Comparison of ENCODE assay signal across 9 cellular contexts in the genomic region with DNA sequence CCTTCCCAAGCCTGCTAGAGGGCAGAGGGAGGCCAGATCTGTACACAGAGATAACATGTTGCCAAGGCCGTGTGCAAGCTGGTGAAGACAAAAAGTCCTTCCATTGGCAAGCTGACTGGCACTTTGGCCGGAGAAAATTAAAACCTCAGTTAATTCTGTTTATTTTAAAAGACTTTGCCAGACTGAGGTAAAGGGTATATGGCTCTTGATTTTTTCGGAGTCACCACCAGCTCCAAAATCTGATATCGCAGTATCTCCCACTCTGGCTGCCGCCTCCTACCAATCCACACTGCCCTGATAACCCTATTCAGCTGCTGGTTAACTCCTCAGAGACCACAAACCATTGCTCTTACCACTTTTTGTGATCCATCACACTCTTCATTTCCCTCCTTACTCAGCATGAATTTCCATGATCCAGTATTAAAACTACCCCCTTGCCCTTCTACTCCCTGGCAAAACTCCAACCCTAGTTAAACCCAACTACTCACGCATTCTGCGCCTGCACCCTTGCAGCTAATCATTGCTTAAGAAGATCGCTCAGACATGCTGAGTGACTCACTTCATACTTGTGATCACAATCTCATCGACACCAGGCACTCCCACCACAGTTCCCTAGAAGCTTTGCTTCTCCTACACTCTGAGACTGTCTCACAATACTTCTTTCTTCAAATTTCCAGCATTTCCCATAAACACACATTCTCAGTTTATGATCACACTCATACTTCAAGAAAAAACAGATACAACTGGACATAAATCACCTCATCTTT. TPM values are rescaled to one million over a fixed set of nuclear protein-coding genes. Genes with fewer than 3 reads are reported as not detected.
DNase-seq lines count a peak whose midpoint lies in the region; ATAC-seq, FAIRE-seq and TF ChIP-seq lines count a peak whose summit lies in the region.
"Had no signal": no experiment of that assay in that cellular context is flagged by ENCODE, and none has a peak within 500 bp of the region (broad histone marks: within the 10 kb centered on the region; RNA-seq: fewer than 3 reads in every experiment).

No MANE protein-coding gene starts in this region.

- H3K36me3 Mint-ChIP-seq in activated CD4-positive, alpha-beta memory T cell treated with anti-CD3 and anti-CD28 coated beads for 36 hours: peaks cover 3% of the 10 kb centered on the region
- H3K36me3 Mint-ChIP-seq in activated CD4-positive, alpha-beta memory T cell treated with anti-CD3 and anti-CD28 coated beads, Interleukin-2, amount 10 ng/mL, durations not matched to agents 7 days and 5 days (ENCODE audit: low read depth): peaks cover 11% of the 10 kb centered on the region
- H3K36me3 Mint-ChIP-seq in central memory CD8-positive, alpha-beta T cell (ENCODE audit: insufficient read depth): peaks cover 5% of the 10 kb centered on the region

- H3K9me3 ChIP-seq in SK-N-SH: no peaks in the 10 kb centered on the region
- H3K9me3 ChIP-seq in HepG2 (ENCODE audit: low read length): no peaks in the 10 kb centered on the region

- H3K4me2 ChIP-seq in SK-N-SH: peak overlapping the region; percentile 88
- H3K4me2 ChIP-seq in HepG2 (ENCODE audit: low read depth, low read length): peak overlapping the region; percentile 67

- H3K79me2 ChIP-seq in SK-N-SH (ENCODE audit: insufficient read depth): peaks cover 12% of the 10 kb centered on the region; the same call in 1 of the 2 replicates
- H3K79me2 ChIP-seq in HepG2 (ENCODE audit: insufficient read depth, low read length): no peaks in the 10 kb centered on the region

- H3K9ac ChIP-seq in SK-N-SH: peak overlapping the region; percentile 85
- 0 out of 2 replicates have a peak overlapping the region, but pooled peaks have one; percentile 7 for H3K9ac ChIP-seq in HepG2 (ENCODE audit: insufficient read depth, low read depth, low read length)

- peak; percentile 58 for DNase-seq in activated CD4-positive, alpha-beta memory T cell treated with anti-CD3 and anti-CD28 coated beads for 36 hours
- DNase-seq in activated CD4-positive, alpha-beta memory T cell treated with anti-CD3 and anti-CD28 coated beads, Interleukin-2, amount 10 ng/mL, durations not matched to agents 7 days and 5 days: no peak
- DNase-seq in SK-N-SH (peak; percentile 65), HepG2 (ENCODE audit: low spot score) (peak; percentile 74), NCI-H1694 (lab: John Stamatoyannopoulos, UW) (no peak)
- no peak for DNase-seq in central memory CD8-positive, alpha-beta T cell (ENCODE audit: low spot score in 2 of 2)
- DNase-seq in stimulated activated naive CD8-positive, alpha-beta T cell treated with anti-CD3 and anti-CD28 coated beads, Interleukin-15, Interleukin-2, amounts not matched to agents 100 U/mL and 50 U/mL, for 24 hours: peak; percentile 62

- in situ Hi-C loops in HepG2 (cut with HindIII; ENCODE audit: extremely low pct_ligation_motif_present, low pct_unique_long_range_greater_than_20kb): no loop called here

- H4K20me1 ChIP-seq in SK-N-SH (ENCODE audit: insufficient read depth) (no peaks in the 10 kb centered on the region), HepG2 (ENCODE audit: insufficient read depth, low read length) (no peaks in the 10 kb centered on the region)

- no peak for TF ChIP-seq POLR2A in HepG2 (IDR thresholded peaks at IDR 0.05; ENCODE audit: insufficient read depth in 1 of 2, low read depth in 2 of 2, low read length in 2 of 2)

- no peak for FAIRE-seq in HepG2 (lab: Jason Lieb, UNC)
- FAIRE-seq: colon had no signal

- peaks cover 33% of the 10 kb centered on the region for H3K4me1 Mint-ChIP-seq in activated CD4-positive, alpha-beta memory T cell treated with anti-CD3 and anti-CD28 coated beads for 36 hours (ENCODE audit: low read depth)
- H3K4me1 Mint-ChIP-seq in activated CD4-positive, alpha-beta memory T cell treated with anti-CD3 and anti-CD28 coated beads, Interleukin-2, amount 10 ng/mL, durations not matched to agents 7 days and 5 days: peaks cover 34% of the 10 kb centered on the region
- H3K4me1 Mint-ChIP-seq in central memory CD8-positive, alpha-beta T cell: peaks cover 19% of the 10 kb centered on the region

- TF ChIP-seq EP300 in SK-N-SH (IDR thresholded peaks at IDR 0.05; ENCODE audit: borderline replicate concordance in 1 of 2, low read depth in 1 of 2, low read length in 1 of 2) (peak; percentile 17 to 82; a peak in 3 of 4 replicates), HepG2 (IDR thresholded peaks at IDR 0.05; ENCODE audit: low read depth in 2 of 2, low read length in 2 of 2) (no peak), HepG2 (CRISPR knock-in tag; IDR thresholded peaks at IDR 0.05; ENCODE audit: borderline replicate concordance) (no peak)

- H3F3A ChIP-seq in SK-N-SH (replicated peaks; ENCODE audit: insufficient read depth): peaks cover 39% of the 10 kb centered on the region

- BruUV-seq in HepG2 (replicated peaks; lab: Mats Ljungman, UMichigan): no TSS peak

- no peaks in the 10 kb centered on the region for H3K9me3 Mint-ChIP-seq in activated CD4-positive, alpha-beta memory T cell treated with anti-CD3 and anti-CD28 coated beads for 36 hours
- H3K9me3 Mint-ChIP-seq in activated CD4-positive, alpha-beta memory T cell treated with anti-CD3 and anti-CD28 coated beads, Interleukin-2, amount 10 ng/mL, durations not matched to agents 7 days and 5 days: no peaks in the 10 kb centered on the region
- no peaks in the 10 kb centered on the region for H3K9me3 Mint-ChIP-seq in central memory CD8-positive, alpha-beta T cell

- 6% methylated on average over 9 of the region's 9 CpGs for WGBS in SK-N-SH (ENCODE audit: low lambda C conversion rate)
- 56% methylated on average over 9 of the region's 9 CpGs for WGBS in HepG2 (ENCODE audit: low lambda C conversion rate)

- H3K36me3 ChIP-seq in SK-N-SH (replicated peaks in 1 of 2; ENCODE audit: control insufficient read depth in 1 of 2, insufficient read depth in 2 of 2, low read length in 1 of 2) (no peaks in the 10 kb centered on the region), HepG2 (replicated peaks in 1 of 2; ENCODE audit: control insufficient read depth in 1 of 2, insufficient read depth in 2 of 2, low read length in 2 of 2) (no peaks in the 10 kb centered on the region)

- peak overlapping the region; percentile 90 to 99 for H3K27ac ChIP-seq in SK-N-SH (ENCODE audit: low read depth in 2 of 2, low read length in 1 of 2)
- peak overlapping the region; percentile 4 for H3K27ac ChIP-seq in HepG2 (ENCODE audit: extremely low read length, insufficient read depth, low read length)

- CTCF ChIA-PET in activated CD4-positive, alpha-beta memory T cell treated with anti-CD3 and anti-CD28 coated beads for 36 hours (lab: Charles Lee): interaction anchor here (1.0 to 2.6 kb wide), 11 partner anchors 11 to 390 kb away, joined by 3 to 18 read pairs (median 4); a partner anchor contains a TSS
- CTCF ChIA-PET in activated CD4-positive, alpha-beta memory T cell treated with anti-CD3 and anti-CD28 coated beads, Interleukin-2, amount 10 ng/mL, durations not matched to agents 7 days and 5 days (lab: Charles Lee): interaction anchor here (0.9 to 2.1 kb wide), 4 partner anchors 13 to 390 kb away, joined by 3 to 11 read pairs (median 6); no protein-coding TSS in a partner anchor
- CTCF ChIA-PET in SK-N-SH (lab: Yijun Ruan, JAX): interaction anchor here (1.0 to 1.9 kb wide), 11 partner anchors 10 to 389 kb away, joined by 3 to 19 read pairs (median 4); no protein-coding TSS in a partner anchor
- CTCF ChIA-PET in HepG2 (lab: Yijun Ruan, JAX; ENCODE audit: low intra/inter-chr PET ratio, low total read pairs): no interaction called here

- peak overlapping the region; percentile 31 for H3K27ac Mint-ChIP-seq in activated CD4-positive, alpha-beta memory T cell treated with anti-CD3 and anti-CD28 coated beads for 36 hours
- no peak overlapping the region for H3K27ac Mint-ChIP-seq in activated CD4-positive, alpha-beta memory T cell treated with anti-CD3 and anti-CD28 coated beads, Interleukin-2, amount 10 ng/mL, durations not matched to agents 7 days and 5 days
- peak overlapping the region; percentile 12 for H3K27ac Mint-ChIP-seq in central memory CD8-positive, alpha-beta T cell (ENCODE audit: low read depth)

- POLR2A ChIA-PET in activated CD4-positive, alpha-beta memory T cell treated with anti-CD3 and anti-CD28 coated beads for 36 hours (lab: Charles Lee): interaction anchor here (0.8 to 1.0 kb wide), 3 partner anchors 26 to 99 kb away, joined by 3 read pairs; a partner anchor contains a TSS
- POLR2A ChIA-PET in activated CD4-positive, alpha-beta memory T cell treated with anti-CD3 and anti-CD28 coated beads, Interleukin-2, amount 10 ng/mL, durations not matched to agents 7 days and 5 days (lab: Charles Lee): interaction anchor here (0.8 to 0.9 kb wide), 4 partner anchors 14 to 99 kb away, joined by 3 read pairs; a partner anchor contains a TSS
- POLR2A ChIA-PET in SK-N-SH (lab: Yijun Ruan, JAX) (interaction anchor here (1.1 kb wide), 1 partner anchor 99 kb away, joined by 6 read pairs; a partner anchor contains a TSS), HepG2 (lab: Yijun Ruan, JAX) (interaction anchor here (0.8 to 1.3 kb wide), 6 partner anchors 18 to 99 kb away, joined by 3 to 4 read pairs (median 4); a partner anchor contains a TSS)

- TF ChIP-seq RAD21 in SK-N-SH (IDR thresholded peaks at IDR 0.05; ENCODE audit: low read length) (no peak), HepG2 (CRISPR knock-in tag; IDR thresholded peaks at IDR 0.05) (no peak)

- H2AFZ ChIP-seq in SK-N-SH (ENCODE audit: low read depth) (0 out of 2 replicates have a peak overlapping the region, but pooled peaks have one; percentile 15), HepG2 (ENCODE audit: low read length) (no peak overlapping the region)

- H3K4me1 ChIP-seq in SK-N-SH (ENCODE audit: control insufficient read depth in 1 of 2, insufficient read depth in 2 of 2, low read depth in 1 of 2, low read length in 1 of 2) (peaks cover 10 to 29% of the 10 kb centered on the region in 2 experiments; a peak in 3 of 4 replicates), HepG2 (ENCODE audit: insufficient read depth, low read length) (peaks cover 50% of the 10 kb centered on the region)

- no peaks in the 10 kb centered on the region for H3K27me3 Mint-ChIP-seq in activated CD4-positive, alpha-beta memory T cell treated with anti-CD3 and anti-CD28 coated beads for 36 hours
- no peaks in the 10 kb centered on the region for H3K27me3 Mint-ChIP-seq in activated CD4-positive, alpha-beta memory T cell treated with anti-CD3 and anti-CD28 coated beads, Interleukin-2, amount 10 ng/mL, durations not matched to agents 7 days and 5 days
- no peaks in the 10 kb centered on the region for H3K27me3 Mint-ChIP-seq in central memory CD8-positive, alpha-beta T cell

- H3K4me3 ChIP-seq in SK-N-SH (ENCODE audit: low read depth in 2 of 2, low read length in 1 of 2) (peak overlapping the region; percentile 26 to 48; a peak in 3 of 4 replicates), HepG2 (replicated peaks in 1 of 3; ENCODE audit: insufficient read depth in 1 of 3, low read depth in 2 of 3, low read length in 3 of 3) (peak overlapping the region in 1 of 3 experiments; percentile 29; a peak in 1 of 6 replicates)

- TF ChIP-seq CTCF in SK-N-SH (IDR thresholded peaks at IDR 0.05): no peak
- 0 out of 2 replicates have a peak, but pooled peaks have one; percentile 9 for TF ChIP-seq CTCF in HepG2 (CRISPR knock-in tag; IDR thresholded peaks at IDR 0.05)

- H3K27me3 ChIP-seq in SK-N-SH (ENCODE audit: insufficient read depth) (no peaks in the 10 kb centered on the region), HepG2 (ENCODE audit: control insufficient read depth in 1 of 2, insufficient read depth in 2 of 2, low read length in 2 of 2) (no peaks in the 10 kb centered on the region)

- peak; percentile 34 for ATAC-seq in central memory CD8-positive, alpha-beta T cell (replicated peaks; ENCODE audit: extremely low read depth, poor library complexity, severe bottlenecking)
- ATAC-seq in HepG2 (peak; percentile 85), GM21529 (IDR thresholded peaks at IDR 0.05; ENCODE audit: unreplicated experiment) (no peak)
- ATAC-seq in stimulated activated naive CD8-positive, alpha-beta T cell treated with anti-CD3 and anti-CD28 coated beads, Interleukin-15, Interleukin-2, amounts not matched to agents 100 U/mL and 50 U/mL, for 24 hours: peak; percentile 89

- no peaks in the 10 kb centered on the region for H3K9me2 ChIP-seq in SK-N-SH

- H3K4me3 Mint-ChIP-seq in activated CD4-positive, alpha-beta memory T cell treated with anti-CD3 and anti-CD28 coated beads for 36 hours: no peak overlapping the region
- no peak overlapping the region for H3K4me3 Mint-ChIP-seq in activated CD4-positive, alpha-beta memory T cell treated with anti-CD3 and anti-CD28 coated beads, Interleukin-2, amount 10 ng/mL, durations not matched to agents 7 days and 5 days
- H3K4me3 Mint-ChIP-seq in central memory CD8-positive, alpha-beta T cell: peak overlapping the region; percentile 12

- intact Hi-C loops in activated CD4-positive, alpha-beta memory T cell treated with anti-CD3 and anti-CD28 coated beads for 36 hours (cut with micrococcal nuclease): loop anchor here (10.0 kb wide), 1 partner anchor 1133 kb away; no protein-coding TSS in a partner anchor
- intact Hi-C loops in HepG2 (cut with micrococcal nuclease; ENCODE audit: unreplicated experiment): no loop called here

RNA-seq across cellular contexts. Expression of a gene that starts 5.8 kb away (rescaled TPM):
- 10 to 100 TPM; 54.9 to 57.1 TPM for total RNA-seq in activated CD4-positive, alpha-beta memory T cell treated with anti-CD3 and anti-CD28 coated beads for 36 hours
- total RNA-seq in activated CD4-positive, alpha-beta memory T cell treated with anti-CD3 and anti-CD28 coated beads, Interleukin-2, amount 10 ng/mL, durations not matched to agents 7 days and 5 days: 10 to 100 TPM; 76.0 to 76.1 TPM
- 12.1 and 14.3 TPM in 2 replicates for polyA plus RNA-seq in SK-N-SH (2012; rRNA removed)
- polyA plus RNA-seq in SK-N-SH (2012; cell fraction: cytosol; rRNA removed): 13.1 and 13.4 TPM in 2 replicates
- polyA plus RNA-seq in SK-N-SH (2012; cell fraction: nucleus; rRNA removed): 10.3 and 13.2 TPM in 2 replicates
- 20.1 and 23.8 TPM in 2 replicates for total RNA-seq in HepG2 (2016; rRNA removed; fragmentation: Illumina TruSeq; extraction: Trizol)
- 2.1 and 2.7 TPM in 2 replicates for total RNA-seq in HepG2 (2016; cell fraction: cytosol; rRNA removed; fragmentation: Illumina TruSeq; extraction: Trizol; ENCODE audit: low read depth)
- total RNA-seq in HepG2 (2016; cell fraction: insoluble cytoplasmic fraction; rRNA removed; fragmentation: Illumina TruSeq; extraction: Trizol): 19.9 and 23.3 TPM in 2 replicates
- total RNA-seq in HepG2 (2016; cell fraction: membrane; rRNA removed; fragmentation: Illumina TruSeq; extraction: Trizol): 9.2 and 10.4 TPM in 2 replicates
- 29.0 and 33.5 TPM in 2 replicates for total RNA-seq in HepG2 (2016; cell fraction: nucleus; rRNA removed; fragmentation: Illumina TruSeq; extraction: Trizol)
- 12.7 and 13.4 TPM in 2 replicates for polyA plus RNA-seq in HepG2 (2011; rRNA removed)
- 9.5 and 11.8 TPM in 2 replicates for polyA plus RNA-seq in HepG2 (2011; cell fraction: cytosol; rRNA removed)
- 12.8 and 14.2 TPM in 2 replicates for polyA plus RNA-seq in HepG2 (2011; cell fraction: nucleus; rRNA removed)
- polyA plus RNA-seq in HepG2 (2012): 13.8 and 16.0 TPM in 2 replicates
- 1.2 and 1.4 TPM in 2 replicates for polyA plus RNA-seq in HepG2 (2016; cell fraction: cytosol; fragmentation: Illumina TruSeq; extraction: Trizol; ENCODE audit: low read depth)
- polyA plus RNA-seq in HepG2 (2016; cell fraction: insoluble cytoplasmic fraction; fragmentation: Illumina TruSeq; extraction: Trizol; ENCODE audit: low read depth): 15.8 and 16.0 TPM in 2 replicates
- polyA plus RNA-seq in HepG2 (2016; cell fraction: membrane; fragmentation: Illumina TruSeq; extraction: Trizol; ENCODE audit: low read depth): 3.3 and 3.6 TPM in 2 replicates
- 30.8 and 34.1 TPM in 2 replicates for polyA plus RNA-seq in HepG2 (2016; cell fraction: nucleus; fragmentation: Illumina TruSeq; extraction: Trizol; ENCODE audit: insufficient read depth, low read depth)
- polyA minus RNA-seq in HepG2 (2011; rRNA and poly(A)+ RNA removed; ENCODE audit: low replicate concordance): 29.5 and 115 TPM in 2 replicates
- polyA minus RNA-seq in HepG2 (2011; cell fraction: cytosol; rRNA and poly(A)+ RNA removed): 25.9 and 34.1 TPM in 2 replicates
- polyA minus RNA-seq in HepG2 (2011; cell fraction: nucleus; rRNA and poly(A)+ RNA removed): 43.4 and 52.2 TPM in 2 replicates

RNA-seq across cellular contexts. Expression of a gene that starts 57.7 kb away (rescaled TPM):
- total RNA-seq in activated CD4-positive, alpha-beta memory T cell treated with anti-CD3 and anti-CD28 coated beads for 36 hours: under 1 TPM; 0.52 to 0.80 TPM
- total RNA-seq in activated CD4-positive, alpha-beta memory T cell treated with anti-CD3 and anti-CD28 coated beads, Interleukin-2, amount 10 ng/mL, durations not matched to agents 7 days and 5 days: not detected
- polyA plus RNA-seq in SK-N-SH (2012; rRNA removed) (1.2 and 3.1 TPM in 2 replicates), HepG2 (2011; rRNA removed) (5.3 and 6.4 TPM in 2 replicates)
- polyA plus RNA-seq in SK-N-SH (2012; cell fraction: cytosol; rRNA removed): 1.5 and 3.4 TPM in 2 replicates
- polyA plus RNA-seq in SK-N-SH (2012; cell fraction: nucleus; rRNA removed): 6.3 and 7.7 TPM in 2 replicates
- total RNA-seq in HepG2 (2016; rRNA removed; fragmentation: Illumina TruSeq; extraction: Trizol): 10.8 and 11.4 TPM in 2 replicates
- 0.40 and 1.1 TPM in 2 replicates for total RNA-seq in HepG2 (2016; cell fraction: cytosol; rRNA removed; fragmentation: Illumina TruSeq; extraction: Trizol; ENCODE audit: low read depth)
- total RNA-seq in HepG2 (2016; cell fraction: insoluble cytoplasmic fraction; rRNA removed; fragmentation: Illumina TruSeq; extraction: Trizol): 7.3 and 13.7 TPM in 2 replicates
- 3.9 and 4.0 TPM in 2 replicates for total RNA-seq in HepG2 (2016; cell fraction: membrane; rRNA removed; fragmentation: Illumina TruSeq; extraction: Trizol)
- total RNA-seq in HepG2 (2016; cell fraction: nucleus; rRNA removed; fragmentation: Illumina TruSeq; extraction: Trizol): 16.8 and 17.2 TPM in 2 replicates
- polyA plus RNA-seq in HepG2 (2011; cell fraction: cytosol; rRNA removed): 2.2 TPM in 2 replicates
- polyA plus RNA-seq in HepG2 (2011; cell fraction: nucleus; rRNA removed): 18.8 and 20.9 TPM in 2 replicates
- polyA plus RNA-seq in HepG2 (2012): 6.1 and 6.4 TPM in 2 replicates
- polyA plus RNA-seq in HepG2 (2016; cell fraction: cytosol; fragmentation: Illumina TruSeq; extraction: Trizol; ENCODE audit: low read depth): 0.33 and 0.35 TPM in 2 replicates
- 5.7 and 9.8 TPM in 2 replicates for polyA plus RNA-seq in HepG2 (2016; cell fraction: insoluble cytoplasmic fraction; fragmentation: Illumina TruSeq; extraction: Trizol; ENCODE audit: low read depth)
- polyA plus RNA-seq in HepG2 (2016; cell fraction: membrane; fragmentation: Illumina TruSeq; extraction: Trizol; ENCODE audit: low read depth): 1.2 and 1.6 TPM in 2 replicates
- polyA plus RNA-seq in HepG2 (2016; cell fraction: nucleus; fragmentation: Illumina TruSeq; extraction: Trizol; ENCODE audit: insufficient read depth, low read depth): 24.1 and 24.3 TPM in 2 replicates
- 5.2 and 11.2 TPM in 2 replicates for polyA minus RNA-seq in HepG2 (2011; rRNA and poly(A)+ RNA removed; ENCODE audit: low replicate concordance)
- polyA minus RNA-seq in HepG2 (2011; cell fraction: cytosol; rRNA and poly(A)+ RNA removed): 3.2 and 7.6 TPM in 2 replicates
- polyA minus RNA-seq in HepG2 (2011; cell fraction: nucleus; rRNA and poly(A)+ RNA removed): 11.1 and 11.8 TPM in 2 replicates

Comparison
In these comparisons a context has a peak if more than half of its experiments do, and no peak if none do; other contexts are left out.
1. DNase-seq: peak in activated CD4-positive, alpha-beta memory T cell treated with anti-CD3 and anti-CD28 coated beads for 36 hours (single experiment), SK-N-SH (single experiment), HepG2 (single experiment) and stimulated activated naive CD8-positive, alpha-beta T cell treated with anti-CD3 and anti-CD28 coated beads, Interleukin-15, Interleukin-2, amounts not matched to agents 100 U/mL and 50 U/mL, for 24 hours (single experiment); none in activated CD4-positive, alpha-beta memory T cell treated with anti-CD3 and anti-CD28 coated beads, Interleukin-2, amount 10 ng/mL, durations not matched to agents 7 days and 5 days (single experiment), central memory CD8-positive, alpha-beta T cell (0 of 2) and NCI-H1694 (single experiment).